ENCODE assay signal across 32 cellular contexts in the genomic region with DNA sequence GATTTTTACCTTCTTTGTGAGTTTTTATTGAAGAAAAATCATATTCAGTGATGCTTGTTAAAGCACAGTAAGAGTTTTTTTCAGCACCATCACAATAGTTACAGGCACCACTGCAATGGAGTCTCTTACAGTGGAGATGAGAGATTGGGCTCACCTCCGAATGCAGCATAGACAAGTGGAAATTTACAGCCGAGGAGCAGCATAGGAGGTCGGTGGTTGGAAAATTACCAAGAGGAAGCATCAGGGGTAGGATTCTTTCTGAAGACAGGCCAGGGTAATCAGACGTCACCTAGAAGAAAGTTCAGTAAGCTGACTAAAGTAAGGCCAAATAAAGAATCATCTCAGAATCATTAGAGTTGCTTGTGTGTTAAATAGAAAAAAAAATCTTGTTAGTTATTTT.
"Had no signal": no experiment of that assay in that cellular context is flagged by ENCODE, and none has a peak within 500 bp of the region (broad histone marks: within the 10 kb centered on the region; RNA-seq: fewer than 3 reads in every experiment).

No MANE protein-coding gene starts in this region.

- H3K79me2 ChIP-seq: hepatocyte had no signal

- H3K27ac Mint-ChIP-seq: activated B cell treated with CpG ODN at 0.5 μM for 24 hours; activated CD8-positive, alpha-beta T cell treated with anti-CD3 and anti-CD28 coated beads for 36 hours; activated naive CD4-positive, alpha-beta T cell treated with anti-CD3 and anti-CD28 coated beads for 36 hours; activated naive CD4-positive, alpha-beta T cell treated with anti-CD3 and anti-CD28 coated beads, Interleukin-2, amount 50 U/mL, for 24 hours; activated naive CD8-positive, alpha-beta T cell treated with anti-CD3 and anti-CD28 coated beads for 36 hours; activated naive CD8-positive, alpha-beta T cell treated with anti-CD3 and anti-CD28 coated beads, Interleukin-2, amount 50 U/mL, for 24 hours; activated T-helper 17 cell treated with anti-CD3 and anti-CD28 coated beads, Interleukin-2, amount 50 U/mL, for 72 hours; brain had no signal

- H3K4me2 ChIP-seq: hepatocyte had no signal

- ATAC-seq: activated CD4-positive, CD25-positive, alpha-beta regulatory T cell treated with anti-CD3 and anti-CD28 coated beads, Interleukin-2, amount 50 U/mL, for 24 hours; activated CD8-positive, alpha-beta T cell treated with anti-CD3 and anti-CD28 coated beads for 36 hours; activated naive CD8-positive, alpha-beta T cell treated with anti-CD3 and anti-CD28 coated beads, Interleukin-2, amount 50 U/mL, for 24 hours; activated T-cell treated with anti-CD3 and anti-CD28 coated beads, Interleukin-2, amount 50 U/mL, for 4 hours; activated T-helper 17 cell treated with anti-CD3 and anti-CD28 coated beads, Interleukin-2, amount 50 U/mL, for 72 hours; gastroesophageal sphincter had no signal

- H3K27me3 ChIP-seq: adrenal gland, breast epithelium, cardiac muscle cell, colonic mucosa, esophagus squamous epithelium, gastroesophageal sphincter, heart right ventricle, hepatocyte had no signal

- H3K27me3 Mint-ChIP-seq: activated B cell treated with CpG ODN at 0.5 μM for 24 hours; activated naive CD4-positive, alpha-beta T cell treated with anti-CD3 and anti-CD28 coated beads, Interleukin-2, amount 50 U/mL, for 24 hours had no signal

- H3K4me1 Mint-ChIP-seq: activated B cell treated with CpG ODN at 0.5 μM for 24 hours; activated naive CD4-positive, alpha-beta T cell treated with anti-CD3 and anti-CD28 coated beads, Interleukin-2, amount 50 U/mL, for 24 hours; activated naive CD8-positive, alpha-beta T cell treated with anti-CD3 and anti-CD28 coated beads for 36 hours; activated naive CD8-positive, alpha-beta T cell treated with anti-CD3 and anti-CD28 coated beads, Interleukin-2, amount 50 U/mL, for 24 hours; activated T-helper 17 cell treated with anti-CD3 and anti-CD28 coated beads, Interleukin-2, amount 50 U/mL, for 72 hours; brain had no signal

- DNase-seq: activated B cell treated with CpG ODN at 0.5 μM for 24 hours; activated CD4-positive, alpha-beta T cell treated with anti-CD3 and anti-CD28 coated beads for 48 hours; activated CD4-positive, alpha-beta T cell treated with anti-CD3 and anti-CD28 coated beads, Interleukin-2, amount 50 U/mL, for 1 hour; activated CD4-positive, alpha-beta T cell treated with anti-CD3 and anti-CD28 coated beads, Interleukin-2, amount 50 U/mL, for 48 hours; activated CD8-positive, alpha-beta memory T cell treated with anti-CD3 and anti-CD28 coated beads for 24 hours; activated CD8-positive, alpha-beta T cell treated with anti-CD3 and anti-CD28 coated beads for 36 hours; activated effector memory CD4-positive, alpha-beta T cell treated with Interleukin-2 at 50 U/mL for 16 hours; activated naive CD4-positive, alpha-beta T cell treated with anti-CD3 and anti-CD28 coated beads for 36 hours; activated naive CD8-positive, alpha-beta T cell treated with anti-CD3 and anti-CD28 coated beads for 36 hours; activated naive CD8-positive, alpha-beta T cell treated with anti-CD3 and anti-CD28 coated beads, Interleukin-2, amount 50 U/mL, for 24 hours; activated T-cell treated with anti-CD3 and anti-CD28 coated beads, Interleukin-2, amount 50 U/mL, for 4 hours; adrenal gland; amygdala; aorta; central memory CD4-positive, alpha-beta T cell; cerebellar nuclear complex; colonic mucosa; effector CD8-positive, alpha-beta T cell; esophagus squamous epithelium; foreskin melanocyte; heart right ventricle; T-helper 2 cell had no signal

- H3K4me3 ChIP-seq: adrenal gland, breast epithelium, cardiac muscle cell, colonic mucosa, esophagus squamous epithelium, gastroesophageal sphincter, heart right ventricle, hepatocyte had no signal

- H3K4me3 Mint-ChIP-seq: activated B cell treated with CpG ODN at 0.5 μM for 24 hours; activated CD8-positive, alpha-beta T cell treated with anti-CD3 and anti-CD28 coated beads for 36 hours; activated naive CD4-positive, alpha-beta T cell treated with anti-CD3 and anti-CD28 coated beads for 36 hours; activated naive CD4-positive, alpha-beta T cell treated with anti-CD3 and anti-CD28 coated beads, Interleukin-2, amount 50 U/mL, for 24 hours; activated naive CD8-positive, alpha-beta T cell treated with anti-CD3 and anti-CD28 coated beads for 36 hours; activated naive CD8-positive, alpha-beta T cell treated with anti-CD3 and anti-CD28 coated beads, Interleukin-2, amount 50 U/mL, for 24 hours; activated T-cell treated with anti-CD3 and anti-CD28 coated beads, Interleukin-2, amount 50 U/mL, for 4 hours; activated T-helper 17 cell treated with anti-CD3 and anti-CD28 coated beads, Interleukin-2, amount 50 U/mL, for 72 hours; brain had no signal

- H3K9me3 ChIP-seq: adrenal gland, breast epithelium, colonic mucosa, esophagus squamous epithelium, gastroesophageal sphincter, heart right ventricle had no signal

- H3K36me3 Mint-ChIP-seq: activated naive CD4-positive, alpha-beta T cell treated with anti-CD3 and anti-CD28 coated beads, Interleukin-2, amount 50 U/mL, for 24 hours; activated naive CD8-positive, alpha-beta T cell treated with anti-CD3 and anti-CD28 coated beads for 36 hours; brain had no signal

- H3K9me3 Mint-ChIP-seq: activated B cell treated with CpG ODN at 0.5 μM for 24 hours; activated CD8-positive, alpha-beta T cell treated with anti-CD3 and anti-CD28 coated beads for 36 hours; activated naive CD4-positive, alpha-beta T cell treated with anti-CD3 and anti-CD28 coated beads for 36 hours; activated naive CD4-positive, alpha-beta T cell treated with anti-CD3 and anti-CD28 coated beads, Interleukin-2, amount 50 U/mL, for 24 hours; activated naive CD8-positive, alpha-beta T cell treated with anti-CD3 and anti-CD28 coated beads for 36 hours; activated naive CD8-positive, alpha-beta T cell treated with anti-CD3 and anti-CD28 coated beads, Interleukin-2, amount 50 U/mL, for 24 hours; activated T-cell treated with anti-CD3 and anti-CD28 coated beads, Interleukin-2, amount 50 U/mL, for 4 hours; activated T-helper 17 cell treated with anti-CD3 and anti-CD28 coated beads, Interleukin-2, amount 50 U/mL, for 72 hours; brain had no signal

- H3K36me3 ChIP-seq: adrenal gland, breast epithelium, cardiac muscle cell, colonic mucosa, esophagus squamous epithelium, gastroesophageal sphincter, heart right ventricle had no signal

- H2AFZ ChIP-seq: hepatocyte had no signal

- H3K4me1 ChIP-seq: breast epithelium, colonic mucosa, esophagus squamous epithelium, gastroesophageal sphincter had no signal

- H3K27ac ChIP-seq: adrenal gland, breast epithelium, cardiac muscle cell, colonic mucosa, epithelial cell of prostate, esophagus squamous epithelium, gastroesophageal sphincter, heart right ventricle, hepatocyte, VCaP had no signal
